Comparison of ENCODE assay signal across 9 cellular contexts in the genomic region with DNA sequence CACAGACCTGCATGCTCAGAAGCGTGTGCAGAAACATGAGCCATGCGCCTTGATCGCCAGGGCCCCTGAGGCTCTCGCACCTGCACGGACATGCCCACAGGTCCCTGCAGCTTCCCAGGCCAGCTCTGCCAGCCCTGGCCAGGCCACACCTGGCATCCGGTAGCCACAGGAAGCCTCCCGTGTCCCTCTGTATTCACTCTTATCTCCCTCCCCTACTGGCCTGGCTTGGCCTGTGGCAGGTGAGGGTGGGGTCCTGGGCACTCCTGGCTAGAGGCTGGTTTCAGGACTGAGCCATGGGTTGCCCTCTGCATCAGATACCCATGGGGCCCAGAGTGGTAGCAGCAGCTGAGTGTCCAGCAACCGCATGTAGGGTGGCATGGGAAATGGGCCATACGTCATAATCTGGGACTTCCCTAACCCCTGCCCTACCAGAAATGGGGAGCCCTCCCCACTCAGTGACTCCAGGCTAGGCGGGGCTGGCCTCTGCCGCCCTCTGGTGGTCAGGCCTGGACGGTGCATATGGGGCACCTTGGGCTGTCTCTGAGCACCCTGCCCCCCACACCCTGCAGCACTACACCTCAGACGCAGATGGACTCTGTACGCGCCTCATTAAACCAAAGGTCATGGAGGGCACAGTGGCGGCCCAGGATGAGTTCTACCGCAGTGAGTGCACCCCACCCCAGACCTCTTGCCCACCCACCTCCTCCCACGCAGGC. TPM values are rescaled to one million over a fixed set of nuclear protein-coding genes. Genes with fewer than 3 reads are reported as not detected.
DNase-seq lines count a peak whose midpoint lies in the region; ATAC-seq and TF ChIP-seq lines count a peak whose summit lies in the region.
"Had no signal": no experiment of that assay in that cellular context is flagged by ENCODE, and none has a peak within 500 bp of the region (broad histone marks: within the 10 kb centered on the region; RNA-seq: fewer than 3 reads in every experiment).

No MANE protein-coding gene starts in this region.

- H3K36me3 ChIP-seq in CD8-positive, alpha-beta memory T cell (ENCODE audit: insufficient read depth, low read length) = peaks cover 50% of the 10 kb centered on the region
- H3K36me3 ChIP-seq in cardiac muscle cell = peaks cover 23% of the 10 kb centered on the region

- peak; percentile 94 for TF ChIP-seq RAD21 in Ishikawa (IDR thresholded peaks at IDR 0.05; ENCODE audit: low read depth)

- no peaks in the 10 kb centered on the region for H3K9me3 ChIP-seq in CD8-positive, alpha-beta memory T cell (ENCODE audit: low read length)
- H3K9me3 ChIP-seq in cardiac muscle cell (ENCODE audit: low read depth) = no peaks in the 10 kb centered on the region

- peaks cover 42 to 53% (median 48%) of the 10 kb centered on the region in 3 donors for H3K4me1 Mint-ChIP-seq in CD8-positive, alpha-beta memory T cell
- H3K4me1 Mint-ChIP-seq in activated naive CD8-positive, alpha-beta T cell treated with anti-CD3 and anti-CD28 coated beads, Interleukin-2, amount 10 ng/mL, durations not matched to agents 7 days and 5 days = peaks cover 33% of the 10 kb centered on the region

- peak overlapping the region; percentile 79 to 97 (median 94) for H3K27ac Mint-ChIP-seq in CD8-positive, alpha-beta memory T cell
- peak overlapping the region; percentile 76 for H3K27ac Mint-ChIP-seq in activated naive CD8-positive, alpha-beta T cell treated with anti-CD3 and anti-CD28 coated beads, Interleukin-2, amount 10 ng/mL, durations not matched to agents 7 days and 5 days

- peak overlapping the region; percentile 32 for H3K4me3 ChIP-seq in CD8-positive, alpha-beta memory T cell (ENCODE audit: low read length)
- no peak overlapping the region for H3K4me3 ChIP-seq in cardiac muscle cell

- H3K27me3 ChIP-seq in CD8-positive, alpha-beta memory T cell (ENCODE audit: insufficient read depth, low read length, poor library complexity, severe bottlenecking) = no peaks in the 10 kb centered on the region
- H3K27me3 ChIP-seq in cardiac muscle cell = no peaks in the 10 kb centered on the region

- CTCF ChIA-PET in CD8-positive, alpha-beta memory T cell (lab: Charles Lee) = interaction anchor here (0.6 to 15.8 kb wide), 15 partner anchors 8 to 189 kb away, joined by 3 to 1086 read pairs (median 7); partner anchors contain the start of gene CSK

- POLR2A ChIA-PET in CD8-positive, alpha-beta memory T cell (lab: Charles Lee) = interaction anchor here (0.6 to 2.4 kb wide), 7 partner anchors 8 to 31 kb away, joined by 3 to 13 read pairs (median 6); partner anchors contain the start of gene CSK
- POLR2A ChIA-PET in activated naive CD8-positive, alpha-beta T cell treated with anti-CD3 and anti-CD28 coated beads, Interleukin-2, amount 10 ng/mL, durations not matched to agents 7 days and 5 days (lab: Charles Lee) = interaction anchor here (1.4 to 20.1 kb wide), 2 partner anchors 19 to 21 kb away, joined by 4 to 709 read pairs; partner anchors contain the start of gene CSK

- peaks cover 57% of the 10 kb centered on the region for H3K4me1 ChIP-seq in CD8-positive, alpha-beta memory T cell (ENCODE audit: insufficient read depth, low read length)
- no peaks in the 10 kb centered on the region for H3K4me1 ChIP-seq in cardiac muscle cell (ENCODE audit: low read depth)

- ATAC-seq in GM19467 (IDR thresholded peaks at IDR 0.05; ENCODE audit: unreplicated experiment) = peak; percentile 66
- ATAC-seq in activated naive CD8-positive, alpha-beta T cell treated with anti-CD3 and anti-CD28 coated beads, Interleukin-2, amount 10 ng/mL, durations not matched to agents 7 days and 5 days (ENCODE audit: low read depth) = peak; percentile 80

- H3K9me3 Mint-ChIP-seq in CD8-positive, alpha-beta memory T cell = no peaks in the 10 kb centered on the region
- no peaks in the 10 kb centered on the region for H3K9me3 Mint-ChIP-seq in activated naive CD8-positive, alpha-beta T cell treated with anti-CD3 and anti-CD28 coated beads, Interleukin-2, amount 10 ng/mL, durations not matched to agents 7 days and 5 days

- H3K27me3 Mint-ChIP-seq in CD8-positive, alpha-beta memory T cell = no peaks in the 10 kb centered on the region
- H3K27me3 Mint-ChIP-seq in activated naive CD8-positive, alpha-beta T cell treated with anti-CD3 and anti-CD28 coated beads, Interleukin-2, amount 10 ng/mL, durations not matched to agents 7 days and 5 days = no peaks in the 10 kb centered on the region

- no peak for TF ChIP-seq EP300 in Ishikawa (IDR thresholded peaks at IDR 0.05; ENCODE audit: borderline replicate concordance)

- TF ChIP-seq CTCF in cardiac muscle cell (IDR thresholded peaks at IDR 0.05; ENCODE audit: low read depth, low read length) = peak; percentile 97

- DNase-seq in CD8-positive, alpha-beta memory T cell = peak; percentile 81 to 91 (median 85)
- peak; percentile 64 for DNase-seq in SW480 (ENCODE audit: low spot score)
- peak; percentile 92 for DNase-seq in activated naive CD8-positive, alpha-beta T cell treated with anti-CD3 and anti-CD28 coated beads, Interleukin-2, amount 10 ng/mL, durations not matched to agents 7 days and 5 days
- peak; percentile 59 to 60 for DNase-seq in cardiac muscle cell (ENCODE audit: low read depth in 1 of 2, low spot score in 1 of 2)
- DNase-seq in retina = peak; percentile 61
- DNase-seq in mesenteric fat pad (ENCODE audit: low spot score) = no peak

- peak overlapping the region in 6 of 7 donors; percentile 19 to 40 (median 26) for H3K4me3 Mint-ChIP-seq in CD8-positive, alpha-beta memory T cell
- H3K4me3 Mint-ChIP-seq in activated naive CD8-positive, alpha-beta T cell treated with anti-CD3 and anti-CD28 coated beads, Interleukin-2, amount 10 ng/mL, durations not matched to agents 7 days and 5 days = no peak overlapping the region

- peak overlapping the region; percentile 65 for H3K27ac ChIP-seq in CD8-positive, alpha-beta memory T cell (ENCODE audit: low read depth, low read length)
- H3K27ac ChIP-seq in cardiac muscle cell = peak overlapping the region; percentile 19

- peaks cover 4 to 81% (median 6%) of the 10 kb centered on the region in 3 donors for H3K36me3 Mint-ChIP-seq in CD8-positive, alpha-beta memory T cell
- H3K36me3 Mint-ChIP-seq in activated naive CD8-positive, alpha-beta T cell treated with anti-CD3 and anti-CD28 coated beads, Interleukin-2, amount 10 ng/mL, durations not matched to agents 7 days and 5 days = peaks cover 18% of the 10 kb centered on the region

TF ChIP-seq in Ishikawa, 13 proteins besides CTCF, POLR2A, EP300 and RAD21:
- TF ChIP-seq TAF1 (IDR thresholded peaks at IDR 0.05; ENCODE audit: low read depth) (no peak), MAX (IDR thresholded peaks at IDR 0.05) (no peak), TCF12 (IDR thresholded peaks at IDR 0.05; ENCODE audit: low read depth) (peak; percentile 25; the same call in 1 of the 2 replicates), ZBTB7A (IDR thresholded peaks at IDR 0.05; ENCODE audit: low read depth) (peak; percentile 32; the same call in 1 of the 2 replicates)

RNA-seq across cellular contexts. Expression of gene LMAN1L, which starts 12.6 kb away (rescaled TPM):
- under 1 TPM in 1 of 2 experiments, not detected in 1; 0.27 TPM for total RNA-seq in CD8-positive, alpha-beta memory T cell
- polyA plus RNA-seq in CD8-positive, alpha-beta memory T cell = not detected
- under 1 TPM; 0.36 to 0.37 TPM for total RNA-seq in activated naive CD8-positive, alpha-beta T cell treated with anti-CD3 and anti-CD28 coated beads, Interleukin-2, amount 10 ng/mL, durations not matched to agents 7 days and 5 days
- not detected in 2 replicates for total RNA-seq in cardiac muscle cell
- polyA plus RNA-seq in cardiac muscle cell = not detected in 2 replicates
- total RNA-seq in mesenteric fat pad = not detected

RNA-seq across cellular contexts. Expression of gene CSK, which starts 18.1 kb away (rescaled TPM):
- 100 to 1,000 TPM; 288 to 294 TPM for total RNA-seq in CD8-positive, alpha-beta memory T cell
- polyA plus RNA-seq in CD8-positive, alpha-beta memory T cell = 154 TPM
- total RNA-seq in activated naive CD8-positive, alpha-beta T cell treated with anti-CD3 and anti-CD28 coated beads, Interleukin-2, amount 10 ng/mL, durations not matched to agents 7 days and 5 days = 100 to 1,000 TPM; 269 to 281 TPM
- 42.4 and 43.1 TPM in 2 replicates for total RNA-seq in cardiac muscle cell
- polyA plus RNA-seq in cardiac muscle cell = 26.2 and 30.3 TPM in 2 replicates
- total RNA-seq in mesenteric fat pad = 46.9 TPM

RNA-seq across cellular contexts. Expression of gene CPLX3, which starts 26.4 kb away (rescaled TPM):
- total RNA-seq in CD8-positive, alpha-beta memory T cell = not detected
- not detected for polyA plus RNA-seq in CD8-positive, alpha-beta memory T cell
- under 1 TPM; 0.17 to 0.28 TPM for total RNA-seq in activated naive CD8-positive, alpha-beta T cell treated with anti-CD3 and anti-CD28 coated beads, Interleukin-2, amount 10 ng/mL, durations not matched to agents 7 days and 5 days
- total RNA-seq in cardiac muscle cell (not detected in 2 replicates), mesenteric fat pad (not detected)
- polyA plus RNA-seq in cardiac muscle cell = not detected in 2 replicates

RNA-seq across cellular contexts. Expression of gene ULK3, which starts 43.0 kb away (rescaled TPM):
- total RNA-seq in CD8-positive, alpha-beta memory T cell = 10 to 100 TPM; 53.9 to 60.1 TPM
- 43.1 TPM for polyA plus RNA-seq in CD8-positive, alpha-beta memory T cell
- 10 to 100 TPM; 59.9 to 60.4 TPM for total RNA-seq in activated naive CD8-positive, alpha-beta T cell treated with anti-CD3 and anti-CD28 coated beads, Interleukin-2, amount 10 ng/mL, durations not matched to agents 7 days and 5 days
- total RNA-seq in cardiac muscle cell (39.5 and 52.4 TPM in 2 replicates), mesenteric fat pad (31.5 TPM)
- polyA plus RNA-seq in cardiac muscle cell = 40.0 and 54.6 TPM in 2 replicates

RNA-seq across cellular contexts. Expression of gene CYP1A2, which starts 51.4 kb away (rescaled TPM):
- total RNA-seq in CD8-positive, alpha-beta memory T cell = not detected
- polyA plus RNA-seq in CD8-positive, alpha-beta memory T cell = not detected
- total RNA-seq in activated naive CD8-positive, alpha-beta T cell treated with anti-CD3 and anti-CD28 coated beads, Interleukin-2, amount 10 ng/mL, durations not matched to agents 7 days and 5 days = not detected
- total RNA-seq in cardiac muscle cell (not detected in 2 replicates), mesenteric fat pad (not detected)
- polyA plus RNA-seq in cardiac muscle cell = not detected in 2 replicates
- total RNA-seq: T-helper 2 cell treated with Interferon-gamma antibody and Interleukin-4, amounts not matched to agents 100 ng/mL and 5 ng/mL, for 36 hours had no signal
